10 cellular contexts compared by ENCODE assay signal in genomic region chr15:43881944-43882343, GRCh38. TPM values are rescaled to one million over a fixed set of nuclear protein-coding genes. Genes with fewer than 3 reads are reported as not detected.
DNase-seq lines count a peak whose midpoint lies in the region; ATAC-seq and TF ChIP-seq lines count a peak whose summit lies in the region.
"Had no signal": no experiment of that assay in that cellular context is flagged by ENCODE, and none has a peak within 500 bp of the region (broad histone marks: within the 10 kb centered on the region; RNA-seq: fewer than 3 reads in every experiment).

No MANE protein-coding gene starts in this region.

- POLR2A ChIA-PET in IMR-90 (lab: Charles Lee; ENCODE audit: unreplicated experiment), result no interaction called here

- H2AK9ac ChIP-seq in IMR-90 (replicated peaks; ENCODE audit: low read depth, low read length, poor library complexity), result no peak overlapping the region

- H3K14ac ChIP-seq in IMR-90 (replicated peaks; ENCODE audit: low read depth, low read length), result no peak overlapping the region

- no peak overlapping the region for H3K56ac ChIP-seq in IMR-90 (ENCODE audit: extremely low read depth, insufficient read depth, low read length)

- no peaks in the 10 kb centered on the region for H4K20me1 ChIP-seq in IMR-90 (ENCODE audit: insufficient read depth, low read length)

- H3K4ac ChIP-seq in IMR-90 (ENCODE audit: low read depth, low read length), result no peak overlapping the region

- no peak overlapping the region for H3K9ac ChIP-seq in IMR-90 (ENCODE audit: low read depth, low read length)
- H3K9ac ChIP-seq: parathyroid adenoma had no signal

- no peak for TF ChIP-seq POLR2A in IMR-90 (IDR thresholded peaks at IDR 0.05; ENCODE audit: low read depth, low read length)

- H4K5ac ChIP-seq in IMR-90 (ENCODE audit: low read depth, low read length), result no peak overlapping the region

- no peak overlapping the region for H4K91ac ChIP-seq in IMR-90 (ENCODE audit: insufficient read depth, low read depth, low read length)

- H2BK20ac ChIP-seq in IMR-90 (ENCODE audit: low read depth, low read length), result no peak overlapping the region

- H2BK15ac ChIP-seq in IMR-90 (ENCODE audit: low read depth, low read length), result no peak overlapping the region

- peaks cover 4% of the 10 kb centered on the region; the same call in 1 of the 2 replicates for H3K9me1 ChIP-seq in IMR-90 (ENCODE audit: insufficient read depth, low read length)

- H3K4me3 ChIP-seq in IMR-90 (ENCODE audit: insufficient read depth, low read depth, low read length) (no peak overlapping the region), cardiac fibroblast (replicated peaks in 1 of 2; ENCODE audit: low read depth in 2 of 2, low read length in 2 of 2) (no peak overlapping the region)

- peak; percentile 20; the same call in 1 of the 2 replicates for TF ChIP-seq CTCF in IMR-90 (conservative IDR thresholded peaks at IDR 0.05; ENCODE audit: low read depth, low read length)
- peak; percentile 49 for TF ChIP-seq CTCF in cardiac fibroblast (IDR thresholded peaks at IDR 0.05; ENCODE audit: low read depth, low read length)

- no CpG with 5 or more reads among the region's 7 CpGs for WGBS in IMR-90 (ENCODE audit: extremely low coverage in 2 of 2, insufficient read length in 1 of 2), 2 experiments

- H3K9me3 ChIP-seq in IMR-90 (ENCODE audit: control insufficient read depth, insufficient read depth, low read length), result no peaks in the 10 kb centered on the region

- H2AK5ac ChIP-seq in IMR-90 (ENCODE audit: low read depth, low read length), result no peak overlapping the region

- DNase-seq in ELR (ENCODE audit: low read depth) (peak; percentile 34), IMR-90 (no peak), cardiac fibroblast (ENCODE audit: low read depth in 2 of 2) (peak in 1 of 2 donors; percentile 10), lung microvascular endothelial cell (ENCODE audit: low read depth in 2 of 2) (peak; percentile 7 to 20), AG08396 (ENCODE audit: low spot score) (no peak), NCI-H2196 (lab: John Stamatoyannopoulos, UW; ENCODE audit: unreplicated experiment) (no peak), DMS114 treated with DMSO at 0.1 percent for 48 hours (lab: John Stamatoyannopoulos, UW; ENCODE audit: unreplicated experiment) (no peak)
- DNase-seq: amygdala had no signal

- no peak overlapping the region for H3K27ac ChIP-seq in IMR-90 (ENCODE audit: insufficient read depth, low read length)
- H3K27ac ChIP-seq: parathyroid adenoma had no signal

- H2BK120ac ChIP-seq in IMR-90 (ENCODE audit: low read depth, low read length), result no peak overlapping the region

- H2BK5ac ChIP-seq in IMR-90 (ENCODE audit: low read depth, low read length, poor library complexity, severe bottlenecking), result no peak overlapping the region

- CTCF ChIA-PET in IMR-90 (lab: Yijun Ruan, JAX), result interaction anchor here (1.0 to 1.4 kb wide), 3 partner anchors 10 to 32 kb away, joined by 3 to 6 read pairs (median 4); no protein-coding TSS in a partner anchor

- BruUV-seq in IMR-90 (replicated peaks; lab: Mats Ljungman, UMichigan), result no TSS peak

- H3K23ac ChIP-seq in IMR-90 (ENCODE audit: low read depth, low read length), result no peak overlapping the region

- no peaks in the 10 kb centered on the region for H3K79me1 ChIP-seq in IMR-90 (ENCODE audit: low read depth in 1 of 2, low read length in 2 of 2)

- H2AFZ ChIP-seq in IMR-90 (replicated peaks; ENCODE audit: low read length, poor library complexity), result no peak overlapping the region
- H2AFZ ChIP-seq: parathyroid adenoma had no signal

- dilution Hi-C loops in IMR-90 (cut with HindIII; ENCODE audit: low sequenced_read_pairs, unreplicated experiment), result no loop called here

- H3K4me2 ChIP-seq in IMR-90 (ENCODE audit: low read depth, low read length), result no peak overlapping the region

- H3K18ac ChIP-seq in IMR-90 (ENCODE audit: low read depth, low read length), result no peak overlapping the region

- H3K4me1 ChIP-seq in IMR-90 (ENCODE audit: control insufficient read depth, insufficient read depth, low read length), result no peaks in the 10 kb centered on the region
- H3K4me1 ChIP-seq: parathyroid adenoma had no signal

- no peak for TF ChIP-seq RAD21 in IMR-90 (IDR thresholded peaks at IDR 0.05; ENCODE audit: low read length)

- ATAC-seq in IMR-90 (ENCODE audit: low read depth), result no peak
- no peak for ATAC-seq in HG02970 (IDR thresholded peaks at IDR 0.05; ENCODE audit: low FRiP score, unreplicated experiment)

- in situ Hi-C loops in IMR-90 (cut with MboI; ENCODE audit: low sequenced_read_pairs), result no loop called here

- peaks cover 2% of the 10 kb centered on the region; the same call in 1 of the 2 replicates for H3K36me3 ChIP-seq in IMR-90 (ENCODE audit: control insufficient read depth, insufficient read depth, low read length)

- H4K8ac ChIP-seq in IMR-90 (ENCODE audit: low read depth in 2 of 2, low read length in 2 of 2), result no peak overlapping the region

- intact Hi-C loops in IMR-90 (cut with micrococcal nuclease), result no loop called here

- no peaks in the 10 kb centered on the region for H3K27me3 ChIP-seq in IMR-90 (ENCODE audit: control insufficient read depth, insufficient read depth, low read length)

TF ChIP-seq in IMR-90, 13 proteins besides CTCF, POLR2A, EP300 and RAD21:
- TF ChIP-seq RCOR1 (IDR thresholded peaks at IDR 0.05; ENCODE audit: insufficient replicate concordance, low read length), result no peak
- TF ChIP-seq BHLHE40 (IDR thresholded peaks at IDR 0.05; ENCODE audit: low read depth, low read length), result no peak
- no peak for TF ChIP-seq CEBPB (IDR thresholded peaks at IDR 0.05; ENCODE audit: low read depth, low read length)
- no peak for TF ChIP-seq RFX5 (IDR thresholded peaks at IDR 0.05; ENCODE audit: low read depth, low read length)
- no peak for TF ChIP-seq CHD1 (IDR thresholded peaks at IDR 0.05; ENCODE audit: low read depth, low read length)
- TF ChIP-seq SMC3 (IDR thresholded peaks at IDR 0.05; ENCODE audit: low read depth, low read length), result no peak
- TF ChIP-seq MAFK (IDR thresholded peaks at IDR 0.05; ENCODE audit: low read depth, low read length), result no peak
- no peak for TF ChIP-seq FOS (IDR thresholded peaks at IDR 0.05; ENCODE audit: low read depth, low read length)
- no peak for TF ChIP-seq ELK1 (IDR thresholded peaks at IDR 0.05; ENCODE audit: borderline replicate concordance, low read depth, low read length)
- TF ChIP-seq MAZ (IDR thresholded peaks at IDR 0.05; ENCODE audit: borderline replicate concordance, low read depth, low read length), result no peak
- no peak for TF ChIP-seq USF2 (IDR thresholded peaks at IDR 0.05; ENCODE audit: low read depth, low read length)
- TF ChIP-seq NFE2L2 (IDR thresholded peaks at IDR 0.05; ENCODE audit: low read depth, low read length), result no peak
- no peak for TF ChIP-seq MXI1 (IDR thresholded peaks at IDR 0.05; ENCODE audit: borderline replicate concordance, low read depth, low read length)
TF ChIP-seq in IMR-90: peak in this region for 0.

RNA-seq across cellular contexts. Expression of gene WDR76, which starts 55.1 kb away (rescaled TPM):
- total RNA-seq in IMR-90 (2012; rRNA removed), result 25.8 and 28.9 TPM in 2 replicates
- 4.7 and 4.8 TPM in 2 replicates for polyA plus RNA-seq in IMR-90 (2012; rRNA removed)
- polyA plus RNA-seq in IMR-90 (2012; cell fraction: cytosol; rRNA removed), result 0.45 and 0.91 TPM in 2 replicates
- 0.35 and 2.0 TPM in 2 replicates for polyA plus RNA-seq in IMR-90 (2012; cell fraction: nucleus; rRNA removed; ENCODE audit: low replicate concordance)
- total RNA-seq in lung microvascular endothelial cell, result 3.2 and 5.4 TPM in 2 replicates

RNA-seq across cellular contexts. Expression of gene MFAP1, which starts 57.5 kb away (rescaled TPM):
- total RNA-seq in IMR-90 (2012; rRNA removed) (28.5 and 32.2 TPM in 2 replicates), lung microvascular endothelial cell (14.4 and 20.8 TPM in 2 replicates)
- polyA plus RNA-seq in IMR-90 (2012; rRNA removed), result 20.8 and 21.6 TPM in 2 replicates
- polyA plus RNA-seq in IMR-90 (2012; cell fraction: cytosol; rRNA removed), result 5.7 and 6.3 TPM in 2 replicates
- polyA plus RNA-seq in IMR-90 (2012; cell fraction: nucleus; rRNA removed; ENCODE audit: low replicate concordance), result 1.6 and 10.0 TPM in 2 replicates

Comparison
In these comparisons a context has a peak if more than half of its experiments do, and no peak if none do; other contexts are left out.
1. DNase-seq: peak in ELR (single experiment) and lung microvascular endothelial cell (2 of 2); none in IMR-90 (single experiment), AG08396 (single experiment), NCI-H2196 (single experiment) and DMS114 treated with DMSO at 0.1 percent for 48 hours (single experiment).